ENCODE assay signal across 7 cellular contexts in the genomic region with DNA sequence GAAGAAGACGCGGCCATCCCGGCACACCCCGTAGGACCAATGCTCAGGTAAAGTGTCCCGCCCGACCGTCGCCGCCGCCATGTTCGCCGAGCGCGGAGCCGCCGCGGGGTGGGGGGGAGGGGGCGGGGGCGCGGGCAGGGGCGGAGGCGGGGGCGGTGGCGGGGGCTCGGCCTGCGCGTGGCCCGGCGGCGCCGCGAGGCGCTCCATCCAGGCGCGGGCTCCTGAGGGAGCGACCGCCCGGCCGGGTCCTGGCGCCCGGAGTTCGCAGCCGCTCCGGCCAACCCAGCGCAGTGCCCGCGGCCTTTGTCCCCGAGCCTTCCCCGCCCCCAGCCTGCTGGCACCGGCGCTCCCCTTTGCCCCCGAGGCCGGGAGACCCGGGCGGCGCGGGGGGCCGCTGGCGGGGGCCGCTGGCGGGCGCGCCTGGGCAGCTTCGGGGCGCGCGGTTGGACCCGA. TPM values are rescaled to one million over a fixed set of nuclear protein-coding genes. Genes with fewer than 3 reads are reported as not detected.
DNase-seq lines count a peak whose midpoint lies in the region; ATAC-seq and TF ChIP-seq lines count a peak whose summit lies in the region.

TSS of gene PLEKHA7 (minus strand) at position 94 of the 453 bp plus-strand sequence. CDS start at position 81, 13 bp downstream.

- peak within 1 kb of the TSS; percentile 51 for H3K4me3 ChIP-seq in GM12865 (ENCODE audit: low read depth, low read length)
- peak within 1 kb of the TSS; percentile 59 to 76 (median 72) for H3K4me3 ChIP-seq in right lobe of liver
- H3K4me3 ChIP-seq in thyroid gland (replicated peaks in 1 of 3), result peak within 1 kb of the TSS; percentile 28 to 90 (median 61)

- DNase-seq in GM12865 (ENCODE audit: low read depth) (no peak), NCI-H1092 (lab: John Stamatoyannopoulos, UW) (peak; percentile 13), caudate nucleus (lab: John Stamatoyannopoulos, UW) (peak in 5 of 61 donors; percentile 11 to 63 (median 22)), right lobe of liver (peak; percentile 54 to 81 (median 76)), thyroid gland (peak; percentile 18 to 19), NCI-H187 treated with DMSO at 0.1 percent for 48 hours (lab: John Stamatoyannopoulos, UW) (no peak), CD1c-positive myeloid dendritic cell (ENCODE audit: extremely low spot score) (no peak)

- TF ChIP-seq CTCF in GM12865 (IDR thresholded peaks at IDR 0.05; ENCODE audit: insufficient read depth, low read depth, low read length, missing control alignments) (no peak), right lobe of liver (IDR thresholded peaks at IDR 0.05) (no peak), thyroid gland (IDR thresholded peaks at IDR 0.05) (no peak)

- ATAC-seq in right lobe of liver, result peak; percentile 9 to 75 (median 66)

- no CpG with 5 or more reads among the region's 68 CpGs for WGBS in right lobe of liver (ENCODE audit: insufficient coverage, low coverage, low lambda C conversion rate, missing lambda C conversion rate)
- WGBS in thyroid gland, 2 donors, result 0% methylated on average over 4 of the region's 68 CpGs; no CpG with 5 or more reads in 1 of the 2 donors

- intact Hi-C loops in right lobe of liver (cut with DNase I) (no loop called here), thyroid gland (cut with DNase I) (loop anchor here (10.0 kb wide), 2 partner anchors 60 to 70 kb away; partner anchors contain the start of gene RPS13)

- H3K27ac ChIP-seq in caudate nucleus (ENCODE audit: low read depth, low read length) (peak within 1 kb of the TSS; percentile 59), right lobe of liver (peak within 1 kb of the TSS; percentile 33 to 72 (median 67)), thyroid gland (peak within 1 kb of the TSS in 2 of 3 donors; percentile 37 to 62)

- H3K4me1 ChIP-seq in right lobe of liver (peaks cover 0 to 18% (median 4%) of the 10 kb centered on the region in 4 donors), thyroid gland (no peaks in the 10 kb centered on the region)

- H3K27me3 ChIP-seq in right lobe of liver (no peaks in the 10 kb centered on the region), thyroid gland (no peaks in the 10 kb centered on the region)

- H3K9me3 ChIP-seq in right lobe of liver (no peaks in the 10 kb centered on the region), thyroid gland (no peaks in the 10 kb centered on the region)

- H3K36me3 ChIP-seq in right lobe of liver (no peaks in the 10 kb centered on the region), thyroid gland (no peaks in the 10 kb centered on the region)

- TF ChIP-seq POLR2A in right lobe of liver (IDR thresholded peaks at IDR 0.05) (peak; percentile 25), thyroid gland (IDR thresholded peaks at IDR 0.05) (no peak)

RNA-seq across cellular contexts. Expression of gene PLEKHA7, which starts in this region (rescaled TPM):
- total RNA-seq in right lobe of liver (10 to 100 TPM; 12.7 to 26.7 (median 21.5) TPM), thyroid gland (10 to 100 TPM; 22.5 to 29.0 (median 23.4) TPM)

Comparison
In these comparisons a context has a peak if more than half of its experiments do, and no peak if none do; other contexts are left out.
1. DNase-seq: peak in NCI-H1092 (single experiment), right lobe of liver (3 of 3) and thyroid gland (2 of 2); none in GM12865 (single experiment), NCI-H187 treated with DMSO at 0.1 percent for 48 hours (single experiment) and CD1c-positive myeloid dendritic cell (single experiment).
2. Peak in every context shown above with its lines, with median percentiles within 50 percentile points of each other: H3K4me3 ChIP-seq and H3K27ac ChIP-seq.